ENCODE assay signal across 3 cellular contexts in the genomic region with DNA sequence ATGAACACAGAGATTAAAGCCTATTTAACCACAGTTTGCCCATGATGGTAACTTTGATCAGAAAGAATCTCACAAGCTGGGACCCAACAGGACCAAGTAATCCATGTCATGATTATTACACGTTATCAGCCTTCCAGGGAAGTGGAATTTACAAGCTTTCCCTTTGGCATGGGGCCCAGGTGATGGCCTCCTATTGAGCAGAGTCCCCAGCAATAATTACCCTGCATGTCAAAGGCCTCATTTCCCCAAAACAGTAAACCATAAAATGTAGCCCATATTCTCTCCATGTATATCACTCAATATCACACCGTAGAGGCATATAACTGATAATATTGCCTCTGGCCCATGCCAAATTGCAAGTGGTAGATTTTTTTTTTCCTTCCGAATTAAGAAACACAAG.
TF ChIP-seq lines count a peak whose summit lies in the region.

No MANE protein-coding gene starts in this region.

TF ChIP-seq in HEK293, 187 proteins besides CTCF, POLR2A, EP300 and RAD21 (continues in another document):
- TF ChIP-seq ZSCAN30 (tag by site-specific recombination; IDR thresholded peaks at IDR 0.05) = 0 out of 2 replicates have a peak, but pooled peaks have one; percentile 20
- TF ChIP-seq, protein P1, sequence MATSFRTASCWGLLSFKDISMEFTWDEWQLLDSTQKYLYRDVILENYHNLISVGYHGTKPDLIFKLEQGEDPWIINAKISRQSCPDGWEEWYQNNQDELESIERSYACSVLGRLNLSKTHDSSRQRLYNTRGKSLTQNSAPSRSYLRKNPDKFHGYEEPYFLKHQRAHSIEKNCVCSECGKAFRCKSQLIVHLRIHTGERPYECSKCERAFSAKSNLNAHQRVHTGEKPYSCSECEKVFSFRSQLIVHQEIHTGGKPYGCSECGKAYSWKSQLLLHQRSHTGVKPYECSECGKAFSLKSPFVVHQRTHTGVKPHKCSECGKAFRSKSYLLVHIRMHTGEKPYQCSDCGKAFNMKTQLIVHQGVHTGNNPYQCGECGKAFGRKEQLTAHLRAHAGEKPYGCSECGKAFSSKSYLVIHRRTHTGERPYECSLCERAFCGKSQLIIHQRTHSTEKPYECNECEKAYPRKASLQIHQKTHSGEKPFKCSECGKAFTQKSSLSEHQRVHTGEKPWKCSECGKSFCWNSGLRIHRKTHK (tag by site-specific recombination; IDR thresholded peaks at IDR 0.05) = no peak
- TF ChIP-seq ZBTB1 (tag by site-specific recombination; IDR thresholded peaks at IDR 0.05) = no peak
- peak; percentile 63; the same call in 1 of the 2 replicates for TF ChIP-seq ZNF121 (tag by site-specific recombination; IDR thresholded peaks at IDR 0.05)
- TF ChIP-seq ZNF423 (tag by site-specific recombination; IDR thresholded peaks at IDR 0.05) = 0 out of 2 replicates have a peak, but pooled peaks have one; percentile 8
- peak; percentile 54 for TF ChIP-seq ZIC2 (tag by site-specific recombination; IDR thresholded peaks at IDR 0.05)
- no peak for TF ChIP-seq ZNF571 (tag by site-specific recombination; IDR thresholded peaks at IDR 0.05)
- no peak for TF ChIP-seq ZSCAN4 (tag by site-specific recombination; IDR thresholded peaks at IDR 0.05)
- TF ChIP-seq ZNF660 (tag by site-specific recombination; IDR thresholded peaks at IDR 0.05) = peak; percentile 42; the same call in 1 of the 2 replicates
- TF ChIP-seq GLIS1 (tag by site-specific recombination; IDR thresholded peaks at IDR 0.05) = peak; percentile 45; the same call in 1 of the 2 replicates
- TF ChIP-seq, protein P2, sequence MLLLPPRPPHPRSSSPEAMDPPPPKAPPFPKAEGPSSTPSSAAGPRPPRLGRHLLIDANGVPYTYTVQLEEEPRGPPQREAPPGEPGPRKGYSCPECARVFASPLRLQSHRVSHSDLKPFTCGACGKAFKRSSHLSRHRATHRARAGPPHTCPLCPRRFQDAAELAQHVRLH (tag by site-specific recombination; IDR thresholded peaks at IDR 0.05) = no peak
- TF ChIP-seq ZNF10 (tag by site-specific recombination; IDR thresholded peaks at IDR 0.05) = no peak
- no peak for TF ChIP-seq ZNF37A (tag by site-specific recombination; IDR thresholded peaks at IDR 0.05)
- 0 out of 2 replicates have a peak, but pooled peaks have one; percentile 13 for TF ChIP-seq ZNF558 (tag by site-specific recombination; IDR thresholded peaks at IDR 0.05)
- no peak for TF ChIP-seq ZNF138 (tag by site-specific recombination; IDR thresholded peaks at IDR 0.05; ENCODE audit: borderline replicate concordance)
- 0 out of 2 replicates have a peak, but pooled peaks have one; percentile 15 for TF ChIP-seq KLF10 (tag by site-specific recombination; IDR thresholded peaks at IDR 0.05)
- TF ChIP-seq ZNF549 (tag by site-specific recombination; IDR thresholded peaks at IDR 0.05) = no peak
- TF ChIP-seq ZXDB (tag by site-specific recombination; IDR thresholded peaks at IDR 0.05) = 0 out of 2 replicates have a peak, but pooled peaks have one; percentile 10
- no peak for TF ChIP-seq ZNF768 (tag by site-specific recombination; IDR thresholded peaks at IDR 0.05)
- no peak for TF ChIP-seq ZNF211 (tag by site-specific recombination; IDR thresholded peaks at IDR 0.05; ENCODE audit: low read depth)
- no peak for TF ChIP-seq ZNF626 (tag by site-specific recombination; IDR thresholded peaks at IDR 0.05)
- TF ChIP-seq ZNF629 (tag by site-specific recombination; IDR thresholded peaks at IDR 0.05) = no peak
- peak; percentile 55; the same call in 1 of the 2 replicates for TF ChIP-seq ZBTB8A (tag by site-specific recombination; IDR thresholded peaks at IDR 0.05)

TF ChIP-seq in K562, 482 proteins besides CTCF, POLR2A, EP300 and RAD21:
- no peak for TF ChIP-seq MCM3 (IDR thresholded peaks at IDR 0.05)
- TF ChIP-seq NFIC (IDR thresholded peaks at IDR 0.05) = 0 out of 2 replicates have a peak, but pooled peaks have one; percentile 26
- TF ChIP-seq RFX1 (IDR thresholded peaks at IDR 0.05) = no peak
- TF ChIP-seq ZNF140 (CRISPR knock-in tag; IDR thresholded peaks at IDR 0.05) = no peak
- TF ChIP-seq ELF2 (CRISPR knock-in tag; IDR thresholded peaks at IDR 0.05) = 0 out of 2 replicates have a peak, but pooled peaks have one; percentile 15
- TF ChIP-seq, protein P3, sequence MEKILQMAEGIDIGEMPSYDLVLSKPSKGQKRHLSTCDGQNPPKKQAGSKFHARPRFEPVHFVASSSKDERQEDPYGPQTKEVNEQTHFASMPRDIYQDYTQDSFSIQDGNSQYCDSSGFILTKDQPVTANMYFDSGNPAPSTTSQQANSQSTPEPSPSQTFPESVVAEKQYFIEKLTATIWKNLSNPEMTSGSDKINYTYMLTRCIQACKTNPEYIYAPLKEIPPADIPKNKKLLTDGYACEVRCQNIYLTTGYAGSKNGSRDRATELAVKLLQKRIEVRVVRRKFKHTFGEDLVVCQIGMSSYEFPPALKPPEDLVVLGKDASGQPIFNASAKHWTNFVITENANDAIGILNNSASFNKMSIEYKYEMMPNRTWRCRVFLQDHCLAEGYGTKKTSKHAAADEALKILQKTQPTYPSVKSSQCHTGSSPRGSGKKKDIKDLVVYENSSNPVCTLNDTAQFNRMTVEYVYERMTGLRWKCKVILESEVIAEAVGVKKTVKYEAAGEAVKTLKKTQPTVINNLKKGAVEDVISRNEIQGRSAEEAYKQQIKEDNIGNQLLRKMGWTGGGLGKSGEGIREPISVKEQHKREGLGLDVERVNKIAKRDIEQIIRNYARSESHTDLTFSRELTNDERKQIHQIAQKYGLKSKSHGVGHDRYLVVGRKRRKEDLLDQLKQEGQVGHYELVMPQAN (IDR thresholded peaks at IDR 0.05; ENCODE audit: borderline replicate concordance) = no peak
- no peak for TF ChIP-seq ZBTB9 (CRISPR knock-in tag; IDR thresholded peaks at IDR 0.05)
- no peak for TF ChIP-seq ZNF395 (CRISPR knock-in tag; IDR thresholded peaks at IDR 0.05)

TF ChIP-seq in SK-N-SH treated with all-trans-retinoic acid at 6 μM for 48 hours, 23 proteins besides CTCF, POLR2A, EP300 and RAD21:
- TF ChIP-seq OSR1 (CRISPR knock-in tag; IDR thresholded peaks at IDR 0.05) = no peak
- TF ChIP-seq ZNF8 (CRISPR knock-in tag; IDR thresholded peaks at IDR 0.05) = no peak
- TF ChIP-seq, protein P4, sequence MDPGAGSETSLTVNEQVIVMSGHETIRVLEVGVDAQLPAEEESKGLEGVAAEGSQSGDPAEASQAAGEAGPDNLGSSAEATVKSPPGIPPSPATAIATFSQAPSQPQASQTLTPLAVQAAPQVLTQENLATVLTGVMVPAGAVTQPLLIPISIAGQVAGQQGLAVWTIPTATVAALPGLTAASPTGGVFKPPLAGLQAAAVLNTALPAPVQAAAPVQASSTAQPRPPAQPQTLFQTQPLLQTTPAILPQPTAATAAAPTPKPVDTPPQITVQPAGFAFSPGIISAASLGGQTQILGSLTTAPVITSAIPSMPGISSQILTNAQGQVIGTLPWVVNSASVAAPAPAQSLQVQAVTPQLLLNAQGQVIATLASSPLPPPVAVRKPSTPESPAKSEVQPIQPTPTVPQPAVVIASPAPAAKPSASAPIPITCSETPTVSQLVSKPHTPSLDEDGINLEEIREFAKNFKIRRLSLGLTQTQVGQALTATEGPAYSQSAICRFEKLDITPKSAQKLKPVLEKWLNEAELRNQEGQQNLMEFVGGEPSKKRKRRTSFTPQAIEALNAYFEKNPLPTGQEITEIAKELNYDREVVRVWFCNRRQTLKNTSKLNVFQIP (CRISPR knock-in tag; IDR thresholded peaks at IDR 0.05; ENCODE audit: borderline replicate concordance, low read depth) = no peak
- TF ChIP-seq TCF4 (CRISPR knock-in tag; IDR thresholded peaks at IDR 0.05; ENCODE audit: borderline replicate concordance) = no peak
- TF ChIP-seq PPARA (CRISPR knock-in tag; IDR thresholded peaks at IDR 0.05; ENCODE audit: borderline replicate concordance) = no peak
- no peak for TF ChIP-seq TOX (CRISPR knock-in tag; IDR thresholded peaks at IDR 0.05; ENCODE audit: borderline replicate concordance)
- TF ChIP-seq BACH2 (CRISPR knock-in tag; IDR thresholded peaks at IDR 0.05; ENCODE audit: borderline replicate concordance) = no peak
- no peak for TF ChIP-seq TSHZ2 (CRISPR knock-in tag; IDR thresholded peaks at IDR 0.05)
- no peak for TF ChIP-seq CSDC2 (CRISPR knock-in tag; IDR thresholded peaks at IDR 0.05)
- no peak for TF ChIP-seq ESRRG (CRISPR knock-in tag; IDR thresholded peaks at IDR 0.05)
- no peak for TF ChIP-seq CSRNP3 (CRISPR knock-in tag; IDR thresholded peaks at IDR 0.05)
- no peak for TF ChIP-seq ZNF70 (CRISPR knock-in tag; IDR thresholded peaks at IDR 0.05)
- TF ChIP-seq, protein P5, sequence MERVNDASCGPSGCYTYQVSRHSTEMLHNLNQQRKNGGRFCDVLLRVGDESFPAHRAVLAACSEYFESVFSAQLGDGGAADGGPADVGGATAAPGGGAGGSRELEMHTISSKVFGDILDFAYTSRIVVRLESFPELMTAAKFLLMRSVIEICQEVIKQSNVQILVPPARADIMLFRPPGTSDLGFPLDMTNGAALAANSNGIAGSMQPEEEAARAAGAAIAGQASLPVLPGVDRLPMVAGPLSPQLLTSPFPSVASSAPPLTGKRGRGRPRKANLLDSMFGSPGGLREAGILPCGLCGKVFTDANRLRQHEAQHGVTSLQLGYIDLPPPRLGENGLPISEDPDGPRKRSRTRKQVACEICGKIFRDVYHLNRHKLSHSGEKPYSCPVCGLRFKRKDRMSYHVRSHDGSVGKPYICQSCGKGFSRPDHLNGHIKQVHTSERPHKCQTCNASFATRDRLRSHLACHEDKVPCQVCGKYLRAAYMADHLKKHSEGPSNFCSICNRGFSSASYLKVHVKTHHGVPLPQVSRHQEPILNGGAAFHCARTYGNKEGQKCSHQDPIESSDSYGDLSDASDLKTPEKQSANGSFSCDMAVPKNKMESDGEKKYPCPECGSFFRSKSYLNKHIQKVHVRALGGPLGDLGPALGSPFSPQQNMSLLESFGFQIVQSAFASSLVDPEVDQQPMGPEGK (CRISPR knock-in tag; IDR thresholded peaks at IDR 0.05; ENCODE audit: borderline replicate concordance) = no peak
- TF ChIP-seq SNAI2 (CRISPR knock-in tag; IDR thresholded peaks at IDR 0.05) = no peak
- TF ChIP-seq ZFP30 (CRISPR knock-in tag; IDR thresholded peaks at IDR 0.05) = no peak
